ENCODE assay signal across 19 cellular contexts in the genomic region with DNA sequence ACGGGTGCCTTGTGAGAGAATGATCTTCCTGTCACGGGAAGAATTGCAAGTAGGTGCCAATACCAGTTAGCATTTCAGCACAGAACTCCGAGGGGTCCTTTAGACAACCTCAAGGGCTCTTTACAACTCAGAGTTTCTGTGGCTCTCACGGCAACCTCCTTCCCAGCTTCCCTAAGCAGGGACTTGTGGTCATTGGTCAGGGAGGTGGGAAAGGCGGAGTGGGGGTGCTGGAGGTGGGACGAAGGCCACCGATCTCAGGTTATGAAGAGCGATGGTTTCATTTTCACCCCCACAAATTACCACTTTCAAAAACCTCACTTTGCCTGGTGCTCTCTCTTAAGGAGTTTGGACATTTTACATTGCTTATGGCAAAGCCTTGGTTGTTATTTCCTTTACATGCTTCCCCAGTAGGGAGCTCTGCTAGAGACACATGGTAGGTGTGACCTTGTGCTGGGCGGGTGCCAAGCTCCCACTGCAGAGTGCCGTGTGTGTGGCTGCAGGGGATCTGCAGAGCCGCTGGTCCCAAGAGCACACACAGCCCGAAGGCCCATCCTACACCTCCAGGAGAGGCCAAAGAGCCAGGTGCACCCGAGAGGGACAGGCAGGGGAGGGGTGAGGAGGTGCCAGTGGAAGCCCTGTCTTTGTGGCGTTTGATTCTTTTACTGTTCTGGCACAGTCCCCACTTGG. TPM values are rescaled to one million over a fixed set of nuclear protein-coding genes. Genes with fewer than 3 reads are reported as not detected.
A peak's percentile ranks its signal among the peaks of the same experiment; 100 is the strongest.
DNase-seq lines count a peak whose midpoint lies in the region; ATAC-seq and TF ChIP-seq lines count a peak whose summit lies in the region.
"Had no signal": no experiment of that assay in that cellular context is flagged by ENCODE, and none has a peak within 500 bp of the region (broad histone marks: within the 10 kb centered on the region; RNA-seq: fewer than 3 reads in every experiment).

No MANE protein-coding gene starts in this region.

- no peaks in the 10 kb centered on the region for H3K27me3 ChIP-seq in Karpas-422 (ENCODE audit: low read length)
- H3K27me3 ChIP-seq: BLaER1 treated with 17β-estradiol and CSF1 and Interleukin-3, amounts not matched to agents 10 nM and 100 nM; SJCRH30 had no signal

- H3K27ac Mint-ChIP-seq in activated T-cell treated with anti-CD3 and anti-CD28 coated beads, Interleukin-2, amount 50 U/mL, for 24 hours, result no peak overlapping the region

- H3K4me1 Mint-ChIP-seq in activated T-cell treated with anti-CD3 and anti-CD28 coated beads, Interleukin-2, amount 50 U/mL, for 24 hours (ENCODE audit: low read depth), result no peaks in the 10 kb centered on the region

- ATAC-seq in mucosa of descending colon (peak; percentile 73), HG02973 (IDR thresholded peaks at IDR 0.05; ENCODE audit: unreplicated experiment) (no peak)
- ATAC-seq: psoas muscle had no signal

- H3K27ac ChIP-seq in Karpas-422 (ENCODE audit: low read length), result no peak overlapping the region
- H3K27ac ChIP-seq: BLaER1 treated with 17β-estradiol and CSF1 and Interleukin-3, amounts not matched to agents 10 nM and 100 nM; KMS-11; psoas muscle; SJCRH30 had no signal

- no peak overlapping the region for H3K9ac ChIP-seq in Karpas-422 (ENCODE audit: low read length)
- H3K9ac ChIP-seq: BLaER1 treated with 17β-estradiol and CSF1 and Interleukin-3, amounts not matched to agents 10 nM and 100 nM; KMS-11 had no signal

- H3K9me3 Mint-ChIP-seq in activated T-cell treated with anti-CD3 and anti-CD28 coated beads, Interleukin-2, amount 50 U/mL, for 24 hours, result no peaks in the 10 kb centered on the region

- in situ Hi-C loops in astrocyte of the cerebellum (cut with HindIII; ENCODE audit: low sequenced_read_pairs), result loop anchor here (25.0 kb wide), 1 partner anchor 245 kb away; no protein-coding TSS in a partner anchor

- no peaks in the 10 kb centered on the region for H3K4me1 ChIP-seq in mucosa of descending colon (ENCODE audit: low read depth)
- no peaks in the 10 kb centered on the region for H3K4me1 ChIP-seq in Karpas-422 (ENCODE audit: low read length)
- H3K4me1 ChIP-seq: BLaER1 treated with 17β-estradiol and CSF1 and Interleukin-3, amounts not matched to agents 10 nM and 100 nM; psoas muscle; SJCRH30 had no signal

- H4K20me1 ChIP-seq in Karpas-422 (ENCODE audit: insufficient read depth, low read depth, low read length), result no peaks in the 10 kb centered on the region
- H4K20me1 ChIP-seq: BLaER1 treated with 17β-estradiol and CSF1 and Interleukin-3, amounts not matched to agents 10 nM and 100 nM had no signal

- no peaks in the 10 kb centered on the region for H3K9me3 ChIP-seq in mucosa of descending colon
- H3K9me3 ChIP-seq in Karpas-422 (ENCODE audit: low read length), result no peaks in the 10 kb centered on the region
- H3K9me3 ChIP-seq: BLaER1 treated with 17β-estradiol and CSF1 and Interleukin-3, amounts not matched to agents 10 nM and 100 nM; psoas muscle; SJCRH30 had no signal

- TF ChIP-seq CTCF in astrocyte of the cerebellum (IDR thresholded peaks at IDR 0.05; ENCODE audit: low read depth, low read length, missing control alignments), result no peak
- no peak for TF ChIP-seq CTCF in mucosa of descending colon (IDR thresholded peaks at IDR 0.05)

- no peaks in the 10 kb centered on the region for H3K79me2 ChIP-seq in Karpas-422 (ENCODE audit: low read length)

- H3K4me2 ChIP-seq in Karpas-422 (ENCODE audit: low read depth, low read length, poor library complexity, severe bottlenecking), result no peak overlapping the region
- H3K4me2 ChIP-seq: BLaER1 treated with 17β-estradiol and CSF1 and Interleukin-3, amounts not matched to agents 10 nM and 100 nM; KMS-11 had no signal

- intact Hi-C loops in mucosa of descending colon (cut with DNase I, micrococcal nuclease), result loop anchor here in 1 of 2 donors (10.0 kb wide), 1 partner anchor 233 kb away; no protein-coding TSS in a partner anchor

- no peak overlapping the region for H3K4me3 ChIP-seq in astrocyte of the cerebellum (ENCODE audit: low read depth, low read length)
- H3K4me3 ChIP-seq in mucosa of descending colon, result no peak overlapping the region
- H3K4me3 ChIP-seq in Karpas-422 (ENCODE audit: low read length), result no peak overlapping the region
- H3K4me3 ChIP-seq: BLaER1 treated with 17β-estradiol and CSF1 and Interleukin-3, amounts not matched to agents 10 nM and 100 nM; psoas muscle; SJCRH30 had no signal

- DNase-seq in DMS153 treated with DMSO at 0.1 percent for 48 hours (lab: John Stamatoyannopoulos, UW; ENCODE audit: unreplicated experiment) (peak; percentile 56), NCI-H2029 treated with DMSO at 0.1 percent for 48 hours (lab: John Stamatoyannopoulos, UW) (peak; percentile 74), astrocyte of the cerebellum (ENCODE audit: low read depth) (peak; percentile 4), mucosa of descending colon (peak in 2 of 3 donors; percentile 45 to 52), Karpas-422 (no peak), NCI-H187 treated with DMSO at 0.1 percent for 48 hours (lab: John Stamatoyannopoulos, UW) (no peak)
- DNase-seq in activated T-cell treated with anti-CD3 and anti-CD28 coated beads, Interleukin-2, amount 50 U/mL, for 24 hours, result no peak
- DNase-seq: activated CD8-positive, alpha-beta memory T cell treated with anti-CD3 and anti-CD28 coated beads for 24 hours; activated naive CD4-positive, alpha-beta T cell treated with anti-CD3 and anti-CD28 coated beads, Interleukin-2, amount 50 U/mL, for 16 hours; GDM1; NCI-H82; stimulated activated CD4-positive, alpha-beta T cell treated with anti-CD3 and anti-CD28 coated beads, Interleukin-4, amount 100 ng/mL, for 24 hours; stimulated activated naive CD4-positive, alpha-beta T cell treated with Interleukin-2 at 50 U/mL for 16 hours had no signal

- H3K27me3 Mint-ChIP-seq in activated T-cell treated with anti-CD3 and anti-CD28 coated beads, Interleukin-2, amount 50 U/mL, for 24 hours, result peaks cover 5% of the 10 kb centered on the region

- H3K36me3 ChIP-seq in mucosa of descending colon (ENCODE audit: low read depth) (no peaks in the 10 kb centered on the region), Karpas-422 (ENCODE audit: insufficient read depth, low read length) (no peaks in the 10 kb centered on the region)
- H3K36me3 ChIP-seq: BLaER1 treated with 17β-estradiol and CSF1 and Interleukin-3, amounts not matched to agents 10 nM and 100 nM; SJCRH30 had no signal

- no peaks in the 10 kb centered on the region for H3K36me3 Mint-ChIP-seq in activated T-cell treated with anti-CD3 and anti-CD28 coated beads, Interleukin-2, amount 50 U/mL, for 24 hours (ENCODE audit: low read depth)

- H3K4me3 Mint-ChIP-seq in activated T-cell treated with anti-CD3 and anti-CD28 coated beads, Interleukin-2, amount 50 U/mL, for 24 hours, result no peak overlapping the region

- no peaks in the 10 kb centered on the region; the same call in 1 of the 2 replicates for H3K9me2 ChIP-seq in Karpas-422 (replicated peaks; ENCODE audit: insufficient read depth, low read length)

- no peak overlapping the region for H2AFZ ChIP-seq in Karpas-422 (ENCODE audit: low read length)

RNA-seq across cellular contexts. Expression of gene BCL2L14, which starts 21.4 kb away (rescaled TPM):
- total RNA-seq in mucosa of descending colon, result 10 to 100 TPM; 27.3 to 74.4 (median 52.7) TPM
- total RNA-seq in Karpas-422 (2014; rRNA removed; shearing (Covaris generic); ENCODE audit: low replicate concordance), result not detected in 2 replicates
- total RNA-seq: chondrocyte, psoas muscle, SJCRH30 had no signal

Comparison
In these comparisons a context has a peak if more than half of its experiments do, and no peak if none do; other contexts are left out.
1. DNase-seq: peak in DMS153 treated with DMSO at 0.1 percent for 48 hours (single experiment), NCI-H2029 treated with DMSO at 0.1 percent for 48 hours (single experiment), astrocyte of the cerebellum (single experiment) and mucosa of descending colon (2 of 3); none in Karpas-422 (single experiment), NCI-H187 treated with DMSO at 0.1 percent for 48 hours (single experiment) and activated T-cell treated with anti-CD3 and anti-CD28 coated beads, Interleukin-2, amount 50 U/mL, for 24 hours (single experiment).
2. RNA of gene BCL2L14, which starts 21.4 kb away (total RNA-seq): 27.3 to 74.4 TPM in mucosa of descending colon; not detected in Karpas-422; every median in the first group is over 10 times any median in the second.